ENCODE assay signal across 14 cellular contexts in genomic region chr3:106466881-106467280, GRCh38.
DNase-seq lines count a peak whose midpoint lies in the region; ATAC-seq and TF ChIP-seq lines count a peak whose summit lies in the region.
"Had no signal": no experiment of that assay in that cellular context is flagged by ENCODE, and none has a peak within 500 bp of the region (broad histone marks: within the 10 kb centered on the region; RNA-seq: fewer than 3 reads in every experiment).

No MANE protein-coding gene starts in this region.

- H2AFZ ChIP-seq in GM23338 (no peak overlapping the region), neuronal stem cell (ENCODE audit: low read length) (no peak overlapping the region)
- H2AFZ ChIP-seq: GM23248 had no signal

- H4K8ac ChIP-seq in neuronal stem cell (ENCODE audit: low read depth, low read length) = no peak overlapping the region

- peak overlapping the region; percentile 22 for H2BK12ac ChIP-seq in neuronal stem cell (ENCODE audit: low read length)

- H3K27ac ChIP-seq in GM23338 (ENCODE audit: low read depth) = no peak overlapping the region
- H3K27ac ChIP-seq in neuronal stem cell (replicated peaks; ENCODE audit: low read length) = no peak overlapping the region
- H3K27ac ChIP-seq: BLaER1 treated with 17β-estradiol and CSF1 and Interleukin-3, amounts not matched to agents 10 nM and 100 nM; GM23248; HL-60 had no signal

- H3K4me2 ChIP-seq in GM23338 = no peak overlapping the region
- no peak overlapping the region for H3K4me2 ChIP-seq in neuronal stem cell (ENCODE audit: insufficient read depth, low read length, poor library complexity, severe bottlenecking)
- H3K4me2 ChIP-seq: BLaER1 treated with 17β-estradiol and CSF1 and Interleukin-3, amounts not matched to agents 10 nM and 100 nM had no signal

- intact Hi-C loops in activated CD8-positive, alpha-beta T cell treated with anti-CD3 and anti-CD28 coated beads for 36 hours (cut with micrococcal nuclease) = no loop called here

- no peaks in the 10 kb centered on the region for H4K20me1 ChIP-seq in GM23338 (replicated peaks; ENCODE audit: insufficient read depth)
- H4K20me1 ChIP-seq: BLaER1 treated with 17β-estradiol and CSF1 and Interleukin-3, amounts not matched to agents 10 nM and 100 nM had no signal

- no peak overlapping the region for H2BK120ac ChIP-seq in neuronal stem cell (ENCODE audit: low read depth, low read length)

- H2BK5ac ChIP-seq in neuronal stem cell (ENCODE audit: low read length) = no peak overlapping the region

- no peaks in the 10 kb centered on the region for H3K4me1 Mint-ChIP-seq in GM23338
- no peaks in the 10 kb centered on the region for H3K4me1 Mint-ChIP-seq in activated CD8-positive, alpha-beta T cell treated with anti-CD3 and anti-CD28 coated beads for 36 hours (ENCODE audit: low read depth)

- peaks cover 2 to 8% of the 10 kb centered on the region in 2 donors for H3K9me3 ChIP-seq in neuronal stem cell (replicated peaks in 1 of 2; ENCODE audit: control insufficient read depth in 2 of 2, insufficient read depth in 1 of 2, low read depth in 1 of 2, low read length in 2 of 2)
- H3K9me3 ChIP-seq: BLaER1 treated with 17β-estradiol and CSF1 and Interleukin-3, amounts not matched to agents 10 nM and 100 nM; Caco-2 had no signal

- no peak overlapping the region for H3K14ac ChIP-seq in neuronal stem cell (ENCODE audit: low read length)

- no peak overlapping the region for H2AK5ac ChIP-seq in neuronal stem cell (ENCODE audit: low read depth, low read length)

- H3K27ac Mint-ChIP-seq in GM23338 = peak overlapping the region; percentile 43; the same call in 1 of the 2 replicates
- no peak overlapping the region for H3K27ac Mint-ChIP-seq in activated CD8-positive, alpha-beta T cell treated with anti-CD3 and anti-CD28 coated beads for 36 hours

- H3K79me1 ChIP-seq in neuronal stem cell (ENCODE audit: low read depth, low read length) = no peaks in the 10 kb centered on the region

- no peak overlapping the region for H3K9ac ChIP-seq in neuronal stem cell (ENCODE audit: low read depth, low read length, poor library complexity)
- H3K9ac ChIP-seq: BLaER1 treated with 17β-estradiol and CSF1 and Interleukin-3, amounts not matched to agents 10 nM and 100 nM; GM23248 had no signal

- TF ChIP-seq CTCF in GM23338 (conservative IDR thresholded peaks at IDR 0.05; ENCODE audit: low read depth in 2 of 2) = no peak
- TF ChIP-seq CTCF in activated CD8-positive, alpha-beta T cell treated with anti-CD3 and anti-CD28 coated beads for 36 hours (IDR thresholded peaks at IDR 0.05) = no peak

- no peak overlapping the region for H4K91ac ChIP-seq in neuronal stem cell (ENCODE audit: low read depth, low read length, poor library complexity)

- WGBS in neuronal stem cell (ENCODE audit: extremely low coverage in 2 of 2, insufficient read length in 2 of 2, insufficient replicate concordance in 1 of 2), 2 donors = no CpG with 5 or more reads among the region's 2 CpGs

- no peak overlapping the region for H3K18ac ChIP-seq in neuronal stem cell (ENCODE audit: low read length)

- H3K36me3 ChIP-seq in GM23338 (ENCODE audit: insufficient read depth) (no peaks in the 10 kb centered on the region), neuronal stem cell (replicated peaks in 1 of 2; ENCODE audit: control insufficient read depth in 2 of 2, insufficient read depth in 2 of 2, low read length in 2 of 2) (no peaks in the 10 kb centered on the region)
- H3K36me3 ChIP-seq: BLaER1 treated with 17β-estradiol and CSF1 and Interleukin-3, amounts not matched to agents 10 nM and 100 nM had no signal

- H3K4ac ChIP-seq in neuronal stem cell (ENCODE audit: low read length) = peak overlapping the region; percentile 53

- H3K4me1 ChIP-seq in GM23338 (ENCODE audit: insufficient read depth) = no peaks in the 10 kb centered on the region
- H3K4me1 ChIP-seq in neuronal stem cell (ENCODE audit: control insufficient read depth in 2 of 2, insufficient read depth in 1 of 2, low read depth in 1 of 2, low read length in 2 of 2) = no peaks in the 10 kb centered on the region
- H3K4me1 ChIP-seq: Caco-2 had no signal

- H3K79me2 ChIP-seq in GM23338 (replicated peaks; ENCODE audit: insufficient read depth) = no peaks in the 10 kb centered on the region

- no peak overlapping the region for H2BK15ac ChIP-seq in neuronal stem cell (ENCODE audit: low read length)

- H3K27me3 ChIP-seq in GM23338 (ENCODE audit: insufficient read depth) (no peaks in the 10 kb centered on the region), neuronal stem cell (ENCODE audit: control insufficient read depth in 3 of 3, insufficient read depth in 3 of 3, low read depth in 1 of 3, low read length in 3 of 3) (no peaks in the 10 kb centered on the region)
- H3K27me3 ChIP-seq: BLaER1 treated with 17β-estradiol and CSF1 and Interleukin-3, amounts not matched to agents 10 nM and 100 nM had no signal

- ATAC-seq in GM23338 = no peak
- no peak for ATAC-seq in activated CD8-positive, alpha-beta T cell treated with anti-CD3 and anti-CD28 coated beads for 36 hours
- ATAC-seq in GM18867 (IDR thresholded peaks at IDR 0.05; ENCODE audit: unreplicated experiment) = no peak

- POLR2A ChIA-PET in activated CD8-positive, alpha-beta T cell treated with anti-CD3 and anti-CD28 coated beads for 36 hours (lab: Charles Lee) = no interaction called here

- H3K36me3 Mint-ChIP-seq in GM23338 (ENCODE audit: low read depth) = peaks cover 5% of the 10 kb centered on the region; the same call in 2 of the 3 replicates
- H3K36me3 Mint-ChIP-seq in activated CD8-positive, alpha-beta T cell treated with anti-CD3 and anti-CD28 coated beads for 36 hours (ENCODE audit: low read depth) = peaks cover 9% of the 10 kb centered on the region

- CTCF ChIA-PET in activated CD8-positive, alpha-beta T cell treated with anti-CD3 and anti-CD28 coated beads for 36 hours (lab: Charles Lee) = no interaction called here

- no peak overlapping the region for H3K23ac ChIP-seq in neuronal stem cell (ENCODE audit: low read depth, low read length, poor library complexity)

- no peaks in the 10 kb centered on the region for H3F3A ChIP-seq in GM23338 (replicated peaks; ENCODE audit: low read depth)

- H3K27me3 Mint-ChIP-seq in GM23338 (ENCODE audit: insufficient read depth, low read depth, poor library complexity) = no peaks in the 10 kb centered on the region
- no peaks in the 10 kb centered on the region for H3K27me3 Mint-ChIP-seq in activated CD8-positive, alpha-beta T cell treated with anti-CD3 and anti-CD28 coated beads for 36 hours

- H3K4me3 Mint-ChIP-seq in GM23338 = no peak overlapping the region
- H3K4me3 Mint-ChIP-seq in activated CD8-positive, alpha-beta T cell treated with anti-CD3 and anti-CD28 coated beads for 36 hours = no peak overlapping the region

- DNase-seq in GM23338 (ENCODE audit: low spot score) (no peak), NCI-H226 (peak; percentile 6), amniotic epithelial cell (ENCODE audit: low read depth) (peak; percentile 64), neuronal stem cell (ENCODE audit: low spot score) (no peak), retina (no peak)
- DNase-seq in activated CD8-positive, alpha-beta T cell treated with anti-CD3 and anti-CD28 coated beads for 36 hours = no peak
- DNase-seq: 8988T, GM23248, HCEC 1CT, IMR-90 had no signal

- peaks cover 6% of the 10 kb centered on the region; the same call in 2 of the 3 replicates for H3K9me3 Mint-ChIP-seq in GM23338
- H3K9me3 Mint-ChIP-seq in activated CD8-positive, alpha-beta T cell treated with anti-CD3 and anti-CD28 coated beads for 36 hours = peaks cover 16% of the 10 kb centered on the region

- H3K4me3 ChIP-seq in GM23338 = no peak overlapping the region
- H3K4me3 ChIP-seq in neuronal stem cell (ENCODE audit: low read length in 2 of 2) = no peak overlapping the region
- H3K4me3 ChIP-seq: BLaER1 treated with 17β-estradiol and CSF1 and Interleukin-3, amounts not matched to agents 10 nM and 100 nM; GM23248 had no signal

- peaks cover 15% of the 10 kb centered on the region for H3K9me2 ChIP-seq in GM23338 (ENCODE audit: insufficient read depth)

TF ChIP-seq in GM23338, 12 proteins besides CTCF, POLR2A, EP300 and RAD21:
- TF ChIP-seq ZNF331 (CRISPR knock-in tag; IDR thresholded peaks at IDR 0.05; ENCODE audit: low read depth) (no peak), ETS1 (IDR thresholded peaks at IDR 0.05) (no peak), NANOG (IDR thresholded peaks at IDR 0.05; ENCODE audit: borderline replicate concordance) (no peak), CREB1 (CRISPR knock-in tag; IDR thresholded peaks at IDR 0.05; ENCODE audit: low read depth) (no peak), POLR2AphosphoS5 (IDR thresholded peaks at IDR 0.05; ENCODE audit: low read depth) (no peak), JUNB (IDR thresholded peaks at IDR 0.05; ENCODE audit: unreplicated experiment) (no peak), ZNF114 (CRISPR knock-in tag; IDR thresholded peaks at IDR 0.05) (no peak)

Comparison
In these comparisons a context has a peak if more than half of its experiments do, and no peak if none do; other contexts are left out.
1. DNase-seq: peak in NCI-H226 (single experiment) and amniotic epithelial cell (single experiment); none in GM23338 (single experiment), neuronal stem cell (single experiment), retina (single experiment) and activated CD8-positive, alpha-beta T cell treated with anti-CD3 and anti-CD28 coated beads for 36 hours (single experiment).